In the genomic region with DNA sequence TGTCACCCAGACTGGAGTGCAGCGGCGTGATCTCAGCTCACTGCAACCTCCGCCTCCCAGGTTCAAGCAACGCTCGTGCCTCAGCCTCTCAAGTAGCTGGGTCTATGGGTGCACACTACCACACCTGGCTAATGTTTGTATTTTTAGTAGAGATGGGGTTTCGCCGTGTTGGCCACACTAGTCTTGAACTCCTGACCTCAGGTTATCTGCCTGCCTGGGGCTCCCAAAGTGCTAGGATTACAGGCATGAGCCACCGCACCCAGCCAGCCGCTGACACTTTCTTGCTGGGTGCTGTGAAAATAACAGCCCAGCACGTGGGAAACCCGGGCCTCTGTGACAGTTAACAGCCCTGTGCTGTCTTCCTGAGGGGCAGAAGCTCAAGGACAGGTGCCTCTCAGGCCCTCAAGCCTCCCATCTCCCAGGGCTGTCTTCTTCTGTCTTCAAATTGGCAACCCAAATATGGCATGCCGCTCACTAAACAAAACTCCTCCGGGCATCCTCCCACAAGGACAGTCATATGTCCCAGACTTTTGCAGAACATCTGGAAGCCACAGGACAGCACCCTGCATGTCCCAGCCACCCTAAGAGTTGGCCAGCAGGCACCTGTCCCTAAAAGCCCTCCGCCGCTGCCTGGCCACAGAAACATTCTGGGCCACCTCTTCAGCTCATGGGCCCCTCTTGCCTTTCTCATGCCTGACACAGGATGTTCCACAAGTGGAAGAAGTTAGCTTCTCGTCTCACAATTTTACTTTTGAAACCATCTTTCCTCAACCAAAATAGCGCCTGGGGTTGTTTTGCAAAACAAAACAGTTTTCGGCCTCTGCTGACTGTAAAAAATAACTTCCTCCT, we compare ENCODE assay signal across 16 cellular contexts.
DNase-seq lines count a peak whose midpoint lies in the region; ATAC-seq and TF ChIP-seq lines count a peak whose summit lies in the region.
"Had no signal": no experiment of that assay in that cellular context is flagged by ENCODE, and none has a peak within 500 bp of the region (broad histone marks: within the 10 kb centered on the region; RNA-seq: fewer than 3 reads in every experiment).

No MANE protein-coding gene starts in this region.

- intact Hi-C loops in OCI-LY7 (cut with micrococcal nuclease; ENCODE audit: unreplicated experiment): loop anchor here (2.0 to 5.0 kb wide), 5 partner anchors 120 to 692 kb away; a partner anchor contains a TSS
- intact Hi-C loops in esophagus muscularis mucosa (cut with DNase I): loop anchor here (5.0 kb wide), 2 partner anchors 392 to 412 kb away; no protein-coding TSS in a partner anchor
- intact Hi-C loops in body of pancreas (cut with DNase I): no loop called here
- intact Hi-C loops in PC-9 (cut with micrococcal nuclease; ENCODE audit: unreplicated experiment): loop anchor here (5.0 to 10.0 kb wide), 2 partner anchors 267 to 500 kb away; no protein-coding TSS in a partner anchor

- 84% methylated on average over 17 of the region's 18 CpGs for WGBS in esophagus muscularis mucosa
- 80 to 82% methylated on average over 18 of the region's 18 CpGs for WGBS in body of pancreas, 2 donors

- TF ChIP-seq CTCF in OCI-LY7 (conservative IDR thresholded peaks at IDR 0.05; ENCODE audit: low read length): no peak
- TF ChIP-seq CTCF in esophagus muscularis mucosa (IDR thresholded peaks at IDR 0.05): no peak
- no peak for TF ChIP-seq CTCF in body of pancreas (IDR thresholded peaks at IDR 0.05)
- no peak for TF ChIP-seq CTCF in PC-9 (conservative IDR thresholded peaks at IDR 0.05)

- H3K4me1 ChIP-seq in OCI-LY7 (ENCODE audit: insufficient read depth, low read length, poor library complexity, severe bottlenecking): peaks cover 46% of the 10 kb centered on the region
- H3K4me1 ChIP-seq in esophagus muscularis mucosa: peaks cover 17 to 25% (median 24%) of the 10 kb centered on the region in 4 donors
- peaks cover 18% of the 10 kb centered on the region for H3K4me1 ChIP-seq in body of pancreas
- peaks cover 51% of the 10 kb centered on the region for H3K4me1 ChIP-seq in PC-9 (replicated peaks; ENCODE audit: insufficient read depth)

- H3F3A ChIP-seq in PC-9 (ENCODE audit: insufficient read depth, low read depth): peaks cover 33% of the 10 kb centered on the region

- no peak for DNase-seq in stimulated activated naive CD8-positive, alpha-beta T cell treated with anti-CD3 and anti-CD28 coated beads, Interleukin-15, Interleukin-2, amounts not matched to agents 100 U/mL and 50 U/mL, for 24 hours
- DNase-seq in OCI-LY7 (ENCODE audit: low spot score) (peak; percentile 76), esophagus muscularis mucosa (ENCODE audit: extremely low spot score) (peak; percentile 87), body of pancreas (no peak), GM19240 (ENCODE audit: insufficient read length, low spot score) (no peak), PC-9 (no peak), NCI-H345 (lab: John Stamatoyannopoulos, UW) (no peak)
- DNase-seq: activated T-cell treated with anti-CD3 and anti-CD28 coated beads for 4 hours; amygdala; cerebellar nuclear complex; gastrocnemius medialis; lower lobe of right lung; naive thymus-derived CD8-positive, alpha-beta T cell; NCI-H1930; substantia nigra had no signal

- CTCF ChIA-PET in OCI-LY7 (lab: Charles Lee; ENCODE audit: unreplicated experiment): interaction anchor here (0.5 to 3.2 kb wide), 2 partner anchors 120 to 122 kb away, joined by 3 to 8 read pairs; no protein-coding TSS in a partner anchor
- CTCF ChIA-PET in PC-9 (lab: Charles Lee): interaction anchor here (0.6 to 1.0 kb wide), 2 partner anchors 120 to 405 kb away, joined by 3 to 6 read pairs; no protein-coding TSS in a partner anchor

- no peaks in the 10 kb centered on the region for H3K36me3 ChIP-seq in OCI-LY7 (ENCODE audit: insufficient read depth, low read length)
- H3K36me3 ChIP-seq in esophagus muscularis mucosa: no peaks in the 10 kb centered on the region
- no peaks in the 10 kb centered on the region for H3K36me3 ChIP-seq in body of pancreas (replicated peaks in 1 of 2; ENCODE audit: insufficient read depth in 1 of 2, low read depth in 2 of 2)
- no peaks in the 10 kb centered on the region for H3K36me3 ChIP-seq in PC-9 (ENCODE audit: low read depth)
- H3K36me3 ChIP-seq: gastrocnemius medialis, lower lobe of right lung had no signal

- H4K20me1 ChIP-seq in OCI-LY7 (ENCODE audit: insufficient read depth, low read length) (no peaks in the 10 kb centered on the region), PC-9 (ENCODE audit: insufficient read depth) (no peaks in the 10 kb centered on the region)

- BruUV-seq in OCI-LY7 (replicated peaks; lab: Mats Ljungman, UMichigan) (no TSS peak), PC-9 (replicated peaks; lab: Mats Ljungman, UMichigan) (no TSS peak)

- H3K36me3 Mint-ChIP-seq in stimulated activated naive CD8-positive, alpha-beta T cell treated with anti-CD3 and anti-CD28 coated beads, Interleukin-15, Interleukin-2, amounts not matched to agents 100 ng/mL and 50 ng/mL, for 24 hours (ENCODE audit: low read depth): no peaks in the 10 kb centered on the region
- H3K36me3 Mint-ChIP-seq: naive thymus-derived CD8-positive, alpha-beta T cell had no signal

- H3K27ac Mint-ChIP-seq in stimulated activated naive CD8-positive, alpha-beta T cell treated with anti-CD3 and anti-CD28 coated beads, Interleukin-15, Interleukin-2, amounts not matched to agents 100 ng/mL and 50 ng/mL, for 24 hours: peak overlapping the region; percentile 74
- H3K27ac Mint-ChIP-seq: naive thymus-derived CD8-positive, alpha-beta T cell had no signal

- no peaks in the 10 kb centered on the region for H3K9me3 ChIP-seq in OCI-LY7 (ENCODE audit: low read length)
- no peaks in the 10 kb centered on the region for H3K9me3 ChIP-seq in esophagus muscularis mucosa
- no peaks in the 10 kb centered on the region for H3K9me3 ChIP-seq in body of pancreas
- H3K9me3 ChIP-seq in PC-9 (ENCODE audit: insufficient read depth, low read depth): no peaks in the 10 kb centered on the region
- H3K9me3 ChIP-seq: gastrocnemius medialis, lower lobe of right lung had no signal

- TF ChIP-seq POLR2A in esophagus muscularis mucosa (IDR thresholded peaks at IDR 0.05; ENCODE audit: low read depth) (no peak), body of pancreas (IDR thresholded peaks at IDR 0.05) (no peak)

- H3K79me2 ChIP-seq in OCI-LY7 (ENCODE audit: insufficient read depth, low read depth, low read length) (no peaks in the 10 kb centered on the region), PC-9 (ENCODE audit: low read depth) (no peaks in the 10 kb centered on the region)

- POLR2A ChIA-PET in OCI-LY7 (lab: Charles Lee): interaction anchor here (0.7 to 1.6 kb wide), 4 partner anchors 7 to 693 kb away, joined by 3 to 4 read pairs (median 4); no protein-coding TSS in a partner anchor
- POLR2A ChIA-PET in PC-9 (lab: Charles Lee; ENCODE audit: unreplicated experiment): interaction anchor here (0.6 kb wide), 1 partner anchor 1980 kb away, joined by 3 read pairs; no protein-coding TSS in a partner anchor

- H3K9me2 ChIP-seq in OCI-LY7 (ENCODE audit: insufficient read depth, low read length): no peaks in the 10 kb centered on the region
- H3K9me2 ChIP-seq in PC-9 (ENCODE audit: insufficient read depth): no peaks in the 10 kb centered on the region

- peaks cover 50% of the 10 kb centered on the region for H3K4me1 Mint-ChIP-seq in stimulated activated naive CD8-positive, alpha-beta T cell treated with anti-CD3 and anti-CD28 coated beads, Interleukin-15, Interleukin-2, amounts not matched to agents 100 ng/mL and 50 ng/mL, for 24 hours (ENCODE audit: low read depth)

- H3K27ac ChIP-seq in OCI-LY7 (ENCODE audit: low read depth, low read length, poor library complexity, severe bottlenecking): peak overlapping the region; percentile 83
- no peak overlapping the region for H3K27ac ChIP-seq in esophagus muscularis mucosa (replicated peaks in 1 of 4)
- H3K27ac ChIP-seq in body of pancreas: no peak overlapping the region
- no peak overlapping the region for H3K27ac ChIP-seq in PC-9
- H3K27ac ChIP-seq: gastrocnemius medialis, lower lobe of right lung had no signal

- H3K4me2 ChIP-seq in OCI-LY7 (ENCODE audit: low read length) (peak overlapping the region; percentile 78), PC-9 (no peak overlapping the region)

- H3K27me3 Mint-ChIP-seq in stimulated activated naive CD8-positive, alpha-beta T cell treated with anti-CD3 and anti-CD28 coated beads, Interleukin-15, Interleukin-2, amounts not matched to agents 100 ng/mL and 50 ng/mL, for 24 hours: peaks cover 7% of the 10 kb centered on the region

- TF ChIP-seq EP300 in esophagus muscularis mucosa (IDR thresholded peaks at IDR 0.05): no peak

- no peaks in the 10 kb centered on the region for H3K9me3 Mint-ChIP-seq in stimulated activated naive CD8-positive, alpha-beta T cell treated with anti-CD3 and anti-CD28 coated beads, Interleukin-15, Interleukin-2, amounts not matched to agents 100 ng/mL and 50 ng/mL, for 24 hours
- H3K9me3 Mint-ChIP-seq: naive thymus-derived CD8-positive, alpha-beta T cell had no signal

- H3K27me3 ChIP-seq in esophagus muscularis mucosa (peaks cover 0 to 9% (median 0%) of the 10 kb centered on the region in 4 donors), body of pancreas (no peaks in the 10 kb centered on the region), PC-9 (ENCODE audit: insufficient read depth, low read depth) (no peaks in the 10 kb centered on the region)
- H3K27me3 ChIP-seq: gastrocnemius medialis had no signal

- no peak for ATAC-seq in stimulated activated naive CD8-positive, alpha-beta T cell treated with anti-CD3 and anti-CD28 coated beads, Interleukin-15, Interleukin-2, amounts not matched to agents 100 U/mL and 50 U/mL, for 24 hours
- ATAC-seq in body of pancreas: no peak
- ATAC-seq: gastrocnemius medialis; lower lobe of right lung; naive thymus-derived CD8-positive, alpha-beta T cell had no signal

- no peak overlapping the region for H3K4me3 Mint-ChIP-seq in stimulated activated naive CD8-positive, alpha-beta T cell treated with anti-CD3 and anti-CD28 coated beads, Interleukin-15, Interleukin-2, amounts not matched to agents 100 ng/mL and 50 ng/mL, for 24 hours
- H3K4me3 Mint-ChIP-seq: naive thymus-derived CD8-positive, alpha-beta T cell had no signal

- H2AFZ ChIP-seq in OCI-LY7 (ENCODE audit: low read length) (peak overlapping the region; percentile 88), PC-9 (no peak overlapping the region)

- peak overlapping the region; percentile 48 for H3K4me3 ChIP-seq in OCI-LY7 (ENCODE audit: low read depth, low read length, poor library complexity, severe bottlenecking)
- H3K4me3 ChIP-seq in esophagus muscularis mucosa: no peak overlapping the region
- H3K4me3 ChIP-seq in body of pancreas: no peak overlapping the region
- H3K4me3 ChIP-seq in PC-9: no peak overlapping the region
- H3K4me3 ChIP-seq: gastrocnemius medialis, lower lobe of right lung had no signal

Comparison
In these comparisons a context has a peak if more than half of its experiments do, and no peak if none do; other contexts are left out.
1. DNase-seq: peak in OCI-LY7 (single experiment) and esophagus muscularis mucosa (single experiment); none in stimulated activated naive CD8-positive, alpha-beta T cell treated with anti-CD3 and anti-CD28 coated beads, Interleukin-15, Interleukin-2, amounts not matched to agents 100 U/mL and 50 U/mL, for 24 hours (single experiment), body of pancreas (0 of 4), GM19240 (single experiment), PC-9 (0 of 2) and NCI-H345 (single experiment).